In genomic region chr7:42930889-42931288, GRCh38 we compare ENCODE assay signal across 8 cellular contexts. TPM values are rescaled to one million over a fixed set of nuclear protein-coding genes. Genes with fewer than 3 reads are reported as not detected.
DNase-seq lines count a peak whose midpoint lies in the region; ATAC-seq, FAIRE-seq and TF ChIP-seq lines count a peak whose summit lies in the region.

No MANE protein-coding gene starts in this region.

- TF ChIP-seq CTCF in astrocyte (IDR thresholded peaks at IDR 0.05; ENCODE audit: insufficient read depth, low read depth, low read length) (no peak), liver (IDR thresholded peaks at IDR 0.05; ENCODE audit: low read depth, low read length, missing input control) (no peak), tibial artery (IDR thresholded peaks at IDR 0.05) (no peak)

- CTCF ChIA-PET in activated CD4-positive, alpha-beta T cell treated with anti-CD3 and anti-CD28 coated beads, Interleukin-2, amount 10 ng/mL, durations not matched to agents 7 days and 5 days (lab: Charles Lee): interaction anchor here (0.6 to 3.7 kb wide), 3 partner anchors 8 to 13 kb away, joined by 3 to 17 read pairs (median 4); no protein-coding TSS in a partner anchor

- H3K27ac ChIP-seq in astrocyte (ENCODE audit: low read depth, low read length) (peak overlapping the region; percentile 84), liver (ENCODE audit: low read depth in 1 of 2, low read length in 2 of 2) (peak overlapping the region; percentile 60 to 96), tibial artery (peak overlapping the region in 1 of 2 donors; percentile 74)

- peak overlapping the region; percentile 99 for H3K4me3 Mint-ChIP-seq in activated CD4-positive, alpha-beta T cell treated with anti-CD3 and anti-CD28 coated beads, Interleukin-2, amount 10 ng/mL, durations not matched to agents 7 days and 5 days
- H3K4me3 Mint-ChIP-seq in astrocyte (ENCODE audit: unreplicated experiment): peak overlapping the region; percentile 100

- H3K36me3 ChIP-seq in astrocyte (ENCODE audit: insufficient read depth, low read length): peaks cover 17% of the 10 kb centered on the region
- peaks cover 2 to 18% (median 14%) of the 10 kb centered on the region in 4 donors for H3K36me3 ChIP-seq in liver (ENCODE audit: control insufficient read depth in 4 of 4, insufficient read depth in 3 of 4, low read depth in 1 of 4, low read length in 3 of 4)
- H3K36me3 ChIP-seq in tibial artery: peaks cover 6 to 19% (median 15%) of the 10 kb centered on the region in 3 donors

- POLR2A ChIA-PET in activated CD4-positive, alpha-beta T cell treated with anti-CD3 and anti-CD28 coated beads, Interleukin-2, amount 10 ng/mL, durations not matched to agents 7 days and 5 days (lab: Charles Lee): interaction anchor here (0.7 kb wide), 1 partner anchor 717 kb away, joined by 3 read pairs; no protein-coding TSS in a partner anchor

- no peak overlapping the region for H2AFZ ChIP-seq in astrocyte (ENCODE audit: low read depth, low read length)

- H3K9me3 Mint-ChIP-seq in activated CD4-positive, alpha-beta T cell treated with anti-CD3 and anti-CD28 coated beads, Interleukin-2, amount 10 ng/mL, durations not matched to agents 7 days and 5 days: no peaks in the 10 kb centered on the region
- H3K9me3 Mint-ChIP-seq in astrocyte (ENCODE audit: unreplicated experiment): no peaks in the 10 kb centered on the region

- 6% methylated on average over 5 of the region's 5 CpGs for WGBS in liver

- H3K27me3 ChIP-seq in astrocyte (ENCODE audit: insufficient read depth, low read length): no peaks in the 10 kb centered on the region
- no peaks in the 10 kb centered on the region for H3K27me3 ChIP-seq in liver (ENCODE audit: control insufficient read depth in 4 of 4, insufficient read depth in 4 of 4, low read length in 3 of 4)
- H3K27me3 ChIP-seq in tibial artery: no peaks in the 10 kb centered on the region

- peak overlapping the region; percentile 98 for H3K27ac Mint-ChIP-seq in activated CD4-positive, alpha-beta T cell treated with anti-CD3 and anti-CD28 coated beads, Interleukin-2, amount 10 ng/mL, durations not matched to agents 7 days and 5 days
- no peak overlapping the region for H3K27ac Mint-ChIP-seq in astrocyte (ENCODE audit: unreplicated experiment)

- H3K27me3 Mint-ChIP-seq in activated CD4-positive, alpha-beta T cell treated with anti-CD3 and anti-CD28 coated beads, Interleukin-2, amount 10 ng/mL, durations not matched to agents 7 days and 5 days: no peaks in the 10 kb centered on the region
- no peaks in the 10 kb centered on the region for H3K27me3 Mint-ChIP-seq in astrocyte (ENCODE audit: low read depth, unreplicated experiment)

- ATAC-seq in GM19467 (IDR thresholded peaks at IDR 0.05; ENCODE audit: unreplicated experiment): no peak

- H3K4me1 Mint-ChIP-seq in activated CD4-positive, alpha-beta T cell treated with anti-CD3 and anti-CD28 coated beads, Interleukin-2, amount 10 ng/mL, durations not matched to agents 7 days and 5 days: peaks cover 72% of the 10 kb centered on the region
- H3K4me1 Mint-ChIP-seq in astrocyte (ENCODE audit: low read depth, unreplicated experiment): peaks cover 22% of the 10 kb centered on the region

- intact Hi-C loops in tibial artery (cut with DNase I; ENCODE audit: low total_unique reads): no loop called here

- H4K20me1 ChIP-seq in astrocyte (ENCODE audit: insufficient read depth, low read length): peaks cover 68% of the 10 kb centered on the region

- peaks cover 91% of the 10 kb centered on the region for H3K79me2 ChIP-seq in astrocyte (ENCODE audit: insufficient read depth, low read length)

- H3K9me3 ChIP-seq in astrocyte (ENCODE audit: insufficient read depth, low read depth, low read length) (no peaks in the 10 kb centered on the region), liver (ENCODE audit: control insufficient read depth in 4 of 4, low read length in 3 of 4) (no peaks in the 10 kb centered on the region), tibial artery (no peaks in the 10 kb centered on the region)

- DNase-seq in activated CD4-positive, alpha-beta T cell treated with anti-CD3 and anti-CD28 coated beads, Interleukin-2, amount 10 ng/mL, durations not matched to agents 7 days and 5 days: no peak
- no peak for DNase-seq in activated CD4-positive, alpha-beta T cell treated with anti-CD3 and anti-CD28 coated beads for 4 hours
- DNase-seq in astrocyte (ENCODE audit: low read depth) (peak; percentile 86), tibial artery (no peak), NCI-H2227 treated with DMSO at 0.1 percent for 48 hours (lab: John Stamatoyannopoulos, UW) (no peak), NCI-H146 treated with DMSO at 0.1 percent for 48 hours (lab: John Stamatoyannopoulos, UW; ENCODE audit: unreplicated experiment) (no peak)

- H3K36me3 Mint-ChIP-seq in activated CD4-positive, alpha-beta T cell treated with anti-CD3 and anti-CD28 coated beads, Interleukin-2, amount 10 ng/mL, durations not matched to agents 7 days and 5 days (ENCODE audit: low read depth): peaks cover 33% of the 10 kb centered on the region
- peaks cover 2% of the 10 kb centered on the region for H3K36me3 Mint-ChIP-seq in astrocyte (ENCODE audit: low read depth, unreplicated experiment)

- H3K9ac ChIP-seq in astrocyte (ENCODE audit: low read length): peak overlapping the region; percentile 95
- peak overlapping the region; percentile 66 to 99 for H3K9ac ChIP-seq in liver (ENCODE audit: low read depth in 1 of 2, low read length in 2 of 2)

- H3K4me3 ChIP-seq in astrocyte (ENCODE audit: insufficient read depth, low read depth, low read length): peak overlapping the region; percentile 86
- H3K4me3 ChIP-seq in liver (ENCODE audit: low read depth in 1 of 3, low read length in 3 of 3): peak overlapping the region; percentile 74 to 95 (median 74)
- H3K4me3 ChIP-seq in tibial artery: peak overlapping the region; percentile 63

- peak overlapping the region; percentile 90 for H3K4me2 ChIP-seq in astrocyte (ENCODE audit: low read length)

- no peak for TF ChIP-seq RAD21 in liver (IDR thresholded peaks at IDR 0.05)

- peak; percentile 50 for FAIRE-seq in astrocyte (lab: Jason Lieb, UNC)

- H3K4me1 ChIP-seq in astrocyte (ENCODE audit: insufficient read depth, low read length): peaks cover 8% of the 10 kb centered on the region
- H3K4me1 ChIP-seq in liver (ENCODE audit: control insufficient read depth in 4 of 4, insufficient read depth in 4 of 4, low read length in 3 of 4): peaks cover 10 to 57% (median 35%) of the 10 kb centered on the region in 4 donors
- H3K4me1 ChIP-seq in tibial artery: peaks cover 5 to 59% (median 27%) of the 10 kb centered on the region in 4 donors

TF ChIP-seq in liver, 16 proteins besides CTCF, POLR2A, EP300 and RAD21:
- TF ChIP-seq YY1 (IDR thresholded peaks at IDR 0.05): no peak
- peak; percentile 49 for TF ChIP-seq SP1 (IDR thresholded peaks at IDR 0.05)
- TF ChIP-seq RXRA (IDR thresholded peaks at IDR 0.05): peak; percentile 43 to 67
- TF ChIP-seq EGR1 (IDR thresholded peaks at IDR 0.05; ENCODE audit: low read depth in 2 of 2): peak in 1 of 2 donors; percentile 44
- peak; percentile 50 to 63 for TF ChIP-seq HNF4A (conservative IDR thresholded peaks at IDR 0.05)
- TF ChIP-seq HNF4G (IDR thresholded peaks at IDR 0.05): no peak
- peak in 1 of 2 donors; percentile 44 for TF ChIP-seq JUND (IDR thresholded peaks at IDR 0.05)
- TF ChIP-seq TAF1 (conservative IDR thresholded peaks at IDR 0.05): peak; percentile 67

RNA-seq across cellular contexts. Expression of gene PSMA2, which starts 1.1 kb away (rescaled TPM):
- total RNA-seq in activated CD4-positive, alpha-beta T cell treated with anti-CD3 and anti-CD28 coated beads, Interleukin-2, amount 10 ng/mL, durations not matched to agents 7 days and 5 days: 100 to 1,000 TPM; 104 to 127 TPM
- total RNA-seq in astrocyte: 106 and 119 TPM in 2 replicates
- 10 to 100 TPM; 24.8 to 64.2 TPM for total RNA-seq in liver
- 100 to 1,000 TPM in 1 of 2 donors, 10 to 100 TPM in 1; 83.3 to 221 TPM for polyA plus RNA-seq in liver

RNA-seq across cellular contexts. Expression of gene MRPL32, which starts 1.3 kb away (rescaled TPM):
- 10 to 100 TPM; 50.2 to 50.3 TPM for total RNA-seq in activated CD4-positive, alpha-beta T cell treated with anti-CD3 and anti-CD28 coated beads, Interleukin-2, amount 10 ng/mL, durations not matched to agents 7 days and 5 days
- total RNA-seq in astrocyte: 64.4 and 71.2 TPM in 2 replicates
- total RNA-seq in liver: 10 to 100 TPM; 23.6 to 42.1 TPM
- polyA plus RNA-seq in liver: 10 to 100 TPM; 53.6 to 94.7 TPM

RNA-seq across cellular contexts. Expression of gene C7orf25, which starts 19.0 kb away (rescaled TPM):
- total RNA-seq in activated CD4-positive, alpha-beta T cell treated with anti-CD3 and anti-CD28 coated beads, Interleukin-2, amount 10 ng/mL, durations not matched to agents 7 days and 5 days: 1 to 10 TPM; 3.0 to 5.1 TPM
- total RNA-seq in astrocyte: 8.5 and 8.8 TPM in 2 replicates
- 1 to 10 TPM; 1.4 to 7.4 TPM for total RNA-seq in liver
- polyA plus RNA-seq in liver: 1 to 10 TPM in 1 of 2 donors, under 1 TPM in 1; 0.88 to 2.9 TPM
